ENCODE assay signal across 8 cellular contexts in genomic region chr5:22411950-22412349, GRCh38.
"Had no signal": no experiment of that assay in that cellular context is flagged by ENCODE, and none has a peak within 500 bp of the region (broad histone marks: within the 10 kb centered on the region; RNA-seq: fewer than 3 reads in every experiment).

No MANE protein-coding gene starts in this region.

- H3K4me2 ChIP-seq: GM23338 had no signal

- H3K9me3 ChIP-seq: HAP-1 had no signal

- H3K4me1 ChIP-seq: HAP-1 had no signal

- DNase-seq: GM23248, GOT3, H7, H9, HCEC 1CT, HFFc6 had no signal

- H3K4me3 ChIP-seq: GM23248, GM23338, HAP-1 had no signal

- H3K36me3 ChIP-seq: HAP-1 had no signal

- H3K27ac ChIP-seq: GM23248 had no signal

- H2AFZ ChIP-seq: GM23248, GM23338 had no signal

- H3K9ac ChIP-seq: GM23248 had no signal
